Comparison of ENCODE assay signal across 24 cellular contexts in genomic region chr17:79633154-79633553, GRCh38. TPM values are rescaled to one million over a fixed set of nuclear protein-coding genes. Genes with fewer than 3 reads are reported as not detected.
DNase-seq lines count a peak whose midpoint lies in the region; TF ChIP-seq lines count a peak whose summit lies in the region.
"Had no signal": no experiment of that assay in that cellular context is flagged by ENCODE, and none has a peak within 500 bp of the region (broad histone marks: within the 10 kb centered on the region; RNA-seq: fewer than 3 reads in every experiment).

No MANE protein-coding gene starts in this region.

- no peaks in the 10 kb centered on the region for H3K36me3 ChIP-seq in spleen
- no peaks in the 10 kb centered on the region for H3K36me3 ChIP-seq in MG63
- H3K36me3 ChIP-seq: breast epithelium, gastroesophageal sphincter had no signal

- no peak overlapping the region for H3K4me3 Mint-ChIP-seq in H9
- H3K4me3 Mint-ChIP-seq: activated T-cell treated with anti-CD3 and anti-CD28 coated beads, Interleukin-2, amount 50 U/mL, for 72 hours; T-helper 2 cell treated with Interferon-gamma antibody and Interleukin-4, amounts not matched to agents 5 μg/mL and 100 μg/mL, for 36 hours had no signal

- no peak overlapping the region for H2AFZ ChIP-seq in H9 (ENCODE audit: low read length)

- no peak overlapping the region for H3K14ac ChIP-seq in H9 (ENCODE audit: insufficient read depth, low read length)

- no peak overlapping the region for H3K4ac ChIP-seq in H9 (ENCODE audit: low read depth, low read length)

- H3T11ph ChIP-seq in H9 (ENCODE audit: low read length): no peak overlapping the region

- H3K23ac ChIP-seq in H9 (ENCODE audit: insufficient read length, low read depth, low read length): no peak overlapping the region

- H4K8ac ChIP-seq in H9 (replicated peaks; ENCODE audit: insufficient read length, low read depth, low read length): no peak overlapping the region

- H2BK20ac ChIP-seq in H9 (ENCODE audit: low read depth, low read length, poor library complexity, severe bottlenecking): no peak overlapping the region

- no peak overlapping the region for H3K27ac Mint-ChIP-seq in H9
- H3K27ac Mint-ChIP-seq: activated T-cell treated with anti-CD3 and anti-CD28 coated beads, Interleukin-2, amount 50 U/mL, for 72 hours; T-helper 2 cell treated with Interferon-gamma antibody and Interleukin-4, amounts not matched to agents 5 μg/mL and 100 μg/mL, for 36 hours had no signal

- H3K23me2 ChIP-seq in H9 (ENCODE audit: insufficient read length, low read depth, low read length, poor library complexity, severe bottlenecking): no peaks in the 10 kb centered on the region

- no peak overlapping the region for H2BK120ac ChIP-seq in H9 (ENCODE audit: low read depth, low read length, poor library complexity, severe bottlenecking)

- no peaks in the 10 kb centered on the region; a peak in 1 of 4 replicates for H3K4me1 Mint-ChIP-seq in H9

- no peak overlapping the region for H2BK5ac ChIP-seq in H9 (ENCODE audit: insufficient read length, low read length)

- intact Hi-C loops in spleen (cut with DNase I; ENCODE audit: low total_unique reads): no loop called here

- H3K27me3 ChIP-seq in H9 (ENCODE audit: insufficient read depth, low read length) (no peaks in the 10 kb centered on the region), spleen (replicated peaks in 1 of 7) (peaks cover 0 to 64% (median 12%) of the 10 kb centered on the region in 7 donors), MG63 (peaks cover 22% of the 10 kb centered on the region)

- no peak overlapping the region for H4K5ac ChIP-seq in H9 (ENCODE audit: insufficient read length, low read depth, low read length)

- no peaks in the 10 kb centered on the region for H3K9me3 ChIP-seq in H9 (ENCODE audit: control insufficient read depth, low read depth, low read length)
- H3K9me3 ChIP-seq in spleen: peaks cover 0 to 3% (median under 1%) of the 10 kb centered on the region in 8 donors
- peaks cover 3% of the 10 kb centered on the region; the same call in 1 of the 2 replicates for H3K9me3 ChIP-seq in MG63

- H3K56ac ChIP-seq in H9 (ENCODE audit: insufficient read length, low read depth, low read length): no peak overlapping the region

- H3K4me2 ChIP-seq in H9 (ENCODE audit: insufficient read depth, insufficient read length, low read length): no peak overlapping the region

- H3K36me3 Mint-ChIP-seq in H9 (ENCODE audit: insufficient read depth in 1 of 3, low read depth in 3 of 3): no peaks in the 10 kb centered on the region

- H3K9me3 Mint-ChIP-seq in H9: no peaks in the 10 kb centered on the region; a peak in 2 of 5 replicates
- H3K9me3 Mint-ChIP-seq: T-helper 2 cell treated with Interferon-gamma antibody and Interleukin-4, amounts not matched to agents 5 μg/mL and 100 μg/mL, for 36 hours had no signal

- H3K79me1 ChIP-seq in H9 (ENCODE audit: insufficient read depth, low read depth, low read length, poor library complexity, severe bottlenecking): no peaks in the 10 kb centered on the region

- no peaks in the 10 kb centered on the region for H4K20me1 ChIP-seq in H9 (ENCODE audit: control insufficient read depth, insufficient read depth, insufficient read length)

- H3K27ac ChIP-seq in H9 (ENCODE audit: insufficient read length, low read depth, low read length) (no peak overlapping the region), spleen (no peak overlapping the region)
- H3K27ac ChIP-seq: breast epithelium, gastroesophageal sphincter had no signal

- H2BK12ac ChIP-seq in H9 (ENCODE audit: insufficient read length, low read depth, low read length): no peak overlapping the region

- no peak overlapping the region for H3K18ac ChIP-seq in H9 (ENCODE audit: insufficient read length, low read depth, low read length)

- H3K4me3 ChIP-seq in spleen: no peak overlapping the region
- no peak overlapping the region for H3K4me3 ChIP-seq in MG63
- H3K4me3 ChIP-seq: breast epithelium, gastroesophageal sphincter had no signal

- no peak overlapping the region for H4K91ac ChIP-seq in H9 (ENCODE audit: insufficient read length, low read depth, low read length)

- H2BK15ac ChIP-seq in H9 (ENCODE audit: low read depth, low read length): no peak overlapping the region

- no peaks in the 10 kb centered on the region for H3K79me2 ChIP-seq in H9 (ENCODE audit: insufficient read depth, low read length)

- no peak for TF ChIP-seq POLR2A in spleen (IDR thresholded peaks at IDR 0.05)

- DNase-seq in activated CD4-positive, alpha-beta T cell treated with anti-CD3 and anti-CD28 coated beads for 1 hour: peak; percentile 4
- DNase-seq in activated CD4-positive, alpha-beta T cell treated with anti-CD3 and anti-CD28 coated beads, Interleukin-2, amount 50 U/mL, for 1 hour: no peak
- DNase-seq in H9 (peak; percentile 24), iPS-NIHi11 (ENCODE audit: low spot score) (peak; percentile 12), spleen (peak; percentile 56), LoVo (ENCODE audit: low spot score) (no peak), NCI-H2029 (lab: John Stamatoyannopoulos, UW) (no peak), MG63 (no peak)
- DNase-seq: 8988T; activated T-cell treated with anti-CD3 and anti-CD28 coated beads, Interleukin-2, amount 50 U/mL, for 72 hours; dermis blood vessel endothelial cell; HCEC 1CT; NCI-H1105 treated with DMSO at 0.1 percent for 48 hours; NCI-H748 treated with DMSO at 0.1 percent for 48 hours; stimulated activated CD4-positive, alpha-beta T cell treated with anti-CD3 and anti-CD28 coated beads, Interleukin-4, amount 100 ng/mL, for 1 hour; substantia nigra had no signal

- no peak for TF ChIP-seq CTCF in H9 (conservative IDR thresholded peaks at IDR 0.05)
- no peak for TF ChIP-seq CTCF in spleen (IDR thresholded peaks at IDR 0.05 in 8 of 11, conservative IDR thresholded peaks at IDR 0.05 in 3 of 11)

- H3K4me1 ChIP-seq in H9 (ENCODE audit: insufficient read depth, low read length) (no peaks in the 10 kb centered on the region), spleen (no peaks in the 10 kb centered on the region)
- H3K4me1 ChIP-seq: breast epithelium, gastroesophageal sphincter had no signal

- no peak overlapping the region for H3K9ac ChIP-seq in H9 (ENCODE audit: extremely low read depth, insufficient read length, low read length)

- H2AK5ac ChIP-seq in H9 (ENCODE audit: insufficient read length, low read length): no peak overlapping the region

- H3K27me3 Mint-ChIP-seq in H9 (ENCODE audit: low read depth): peaks cover 15% of the 10 kb centered on the region

- WGBS in H9 (ENCODE audit: extremely low coverage, insufficient read length, low lambda C conversion rate): no CpG with 5 or more reads among the region's 11 CpGs
- 88 to 100% (median 90%) methylated on average over 6 to 11 of the region's 11 CpGs for WGBS in spleen, 5 donors

RNA-seq across cellular contexts. Expression of gene RBFOX3, which starts 22.3 kb away (rescaled TPM):
- 10.2 and 12.4 TPM in 2 replicates for total RNA-seq in H9 (2021)
- total RNA-seq in spleen: under 1 TPM in 3 of 7 donors, not detected in 4; 0.19 to 0.34 (median 0.29) TPM
- polyA plus RNA-seq in spleen: under 1 TPM in 2 of 3 donors, not detected in 1; 0.02 to 0.03 TPM
- total RNA-seq in MG63 (2014; rRNA removed; shearing (Covaris generic); ENCODE audit: low replicate concordance): not detected in 2 replicates
- total RNA-seq: breast epithelium, dermis blood vessel endothelial cell, epithelial cell of proximal tubule, G401, liver, omental fat pad, SK-MEL-5 had no signal

Comparison
In these comparisons a context has a peak if more than half of its experiments do, and no peak if none do; other contexts are left out.
1. DNase-seq: peak in activated CD4-positive, alpha-beta T cell treated with anti-CD3 and anti-CD28 coated beads for 1 hour (single experiment), H9 (single experiment), iPS-NIHi11 (single experiment) and spleen (single experiment); none in activated CD4-positive, alpha-beta T cell treated with anti-CD3 and anti-CD28 coated beads, Interleukin-2, amount 50 U/mL, for 1 hour (single experiment), LoVo (single experiment), NCI-H2029 (single experiment) and MG63 (single experiment).